11 cellular contexts compared by ENCODE assay signal in genomic region chr16:67546091-67546501, GRCh38. TPM values are rescaled to one million over a fixed set of nuclear protein-coding genes. Genes with fewer than 3 reads are reported as not detected.
DNase-seq lines count a peak whose midpoint lies in the region; ATAC-seq, FAIRE-seq and TF ChIP-seq lines count a peak whose summit lies in the region.
"Had no signal": no experiment of that assay in that cellular context is flagged by ENCODE, and none has a peak within 500 bp of the region (broad histone marks: within the 10 kb centered on the region; RNA-seq: fewer than 3 reads in every experiment).

No MANE protein-coding gene starts in this region.

- no peak overlapping the region for H3K27ac ChIP-seq in PC-3 (ENCODE audit: low read length)
- no peak overlapping the region for H3K27ac ChIP-seq in endothelial cell of umbilical vein (ENCODE audit: insufficient read depth, low read depth, low read length)
- peak overlapping the region; percentile 46 to 74 (median 62) for H3K27ac ChIP-seq in gastrocnemius medialis

- H3K79me2 ChIP-seq in PC-3 (ENCODE audit: low read length) (no peaks in the 10 kb centered on the region), endothelial cell of umbilical vein (ENCODE audit: control insufficient read depth, insufficient read depth, low read length) (peaks cover 4% of the 10 kb centered on the region)

- in situ Hi-C loops in gastrocnemius medialis (cut with MboI; ENCODE audit: low sequenced_read_pairs in 4 of 4): loop anchor here in 1 of 4 donors (10.0 kb wide), 1 partner anchor 99 kb away; the partner anchor contains the start of gene CARMIL2

- peaks cover 61% of the 10 kb centered on the region for H3K36me3 Mint-ChIP-seq in Caco-2 (ENCODE audit: insufficient read depth, unreplicated experiment)

- H2AFZ ChIP-seq in PC-3 (ENCODE audit: low read length) (no peak overlapping the region), endothelial cell of umbilical vein (ENCODE audit: low read depth, low read length) (no peak overlapping the region)

- dilution Hi-C loops in endothelial cell of umbilical vein (cut with MboI; ENCODE audit: extremely low pct_ligation_motif_present, low sequenced_read_pairs): no loop called here

- no peaks in the 10 kb centered on the region for H3K9me1 ChIP-seq in endothelial cell of umbilical vein (replicated peaks; ENCODE audit: control insufficient read depth, extremely low read depth, insufficient read depth, low read length)

- H3K9me3 ChIP-seq in Caco-2 (no peaks in the 10 kb centered on the region), PC-3 (ENCODE audit: low read length) (no peaks in the 10 kb centered on the region), endothelial cell of umbilical vein (replicated peaks; ENCODE audit: control insufficient read depth, insufficient read depth, low read length) (no peaks in the 10 kb centered on the region), gastrocnemius medialis (no peaks in the 10 kb centered on the region)

- H3K9me2 ChIP-seq in PC-3 (replicated peaks; ENCODE audit: low read length): no peaks in the 10 kb centered on the region

- BruUV-seq in Caco-2 (replicated peaks; lab: Mats Ljungman, UMichigan): TSS peak; percentile 62
- BruUV-seq in PC-3 (replicated peaks; lab: Mats Ljungman, UMichigan): TSS peak; percentile 47
- BruUV-seq in endothelial cell of umbilical vein (replicated peaks; lab: Mats Ljungman, UMichigan): TSS peak; percentile 27

- H3K4me3 Mint-ChIP-seq in Caco-2 (ENCODE audit: unreplicated experiment): no peak overlapping the region

- H4K20me1 ChIP-seq in PC-3 (ENCODE audit: low read length) (no peaks in the 10 kb centered on the region), endothelial cell of umbilical vein (replicated peaks; ENCODE audit: control insufficient read depth, extremely low read depth, insufficient read depth, low read length) (no peaks in the 10 kb centered on the region)

- H3K4me3 ChIP-seq in Caco-2 (ENCODE audit: low read depth, low read length) (no peak overlapping the region), PC-3 (ENCODE audit: low read length) (no peak overlapping the region), endothelial cell of umbilical vein (replicated peaks in 1 of 3; ENCODE audit: insufficient read depth in 1 of 3, low read depth in 1 of 3, low read length in 3 of 3) (no peak overlapping the region), gastrocnemius medialis (no peak overlapping the region)

- no peaks in the 10 kb centered on the region for H3K27me3 Mint-ChIP-seq in Caco-2 (ENCODE audit: insufficient read depth, unreplicated experiment)

- H3K4me1 Mint-ChIP-seq in Caco-2 (ENCODE audit: low read depth, unreplicated experiment): peaks cover 5% of the 10 kb centered on the region

- POLR2A ChIA-PET in Caco-2 (lab: Charles Lee): no interaction called here
- POLR2A ChIA-PET in PC-3 (lab: Charles Lee; ENCODE audit: unreplicated experiment): no interaction called here
- POLR2A ChIA-PET in endothelial cell of umbilical vein (lab: Charles Lee): no interaction called here

- H3K9me3 Mint-ChIP-seq in Caco-2 (ENCODE audit: unreplicated experiment): no peaks in the 10 kb centered on the region

- DNase-seq in Caco-2 (no peak), PC-3 (no peak), endothelial cell of umbilical vein (ENCODE audit: low read depth, low spot score) (no peak), gastrocnemius medialis (no peak)
- DNase-seq: NCI-H1105; NCI-H510A; stimulated activated CD4-positive, alpha-beta T cell treated with anti-CD3 and anti-CD28 coated beads, Interleukin-4, amount 100 ng/mL, for 24 hours had no signal

- H3K4me2 ChIP-seq in PC-3 (ENCODE audit: low read length): no peak overlapping the region
- H3K4me2 ChIP-seq in endothelial cell of umbilical vein (ENCODE audit: insufficient read depth, low read length): no peak overlapping the region

- H3K4me1 ChIP-seq in Caco-2 (no peaks in the 10 kb centered on the region), PC-3 (ENCODE audit: insufficient read depth, low read length) (peaks cover 9% of the 10 kb centered on the region; the same call in 1 of the 2 replicates), endothelial cell of umbilical vein (ENCODE audit: control insufficient read depth, extremely low read depth, insufficient read depth, low read length) (peaks cover 26% of the 10 kb centered on the region), gastrocnemius medialis (peaks cover 38 to 50% of the 10 kb centered on the region in 2 donors)

- H3K9ac ChIP-seq in PC-3 (ENCODE audit: low read length) (no peak overlapping the region), endothelial cell of umbilical vein (replicated peaks; ENCODE audit: extremely low read depth, insufficient read depth, low read length) (no peak overlapping the region)

- no peak for FAIRE-seq in endothelial cell of umbilical vein (lab: Jason Lieb, UNC)
- FAIRE-seq: astrocyte had no signal

- TF ChIP-seq POLR2A in endothelial cell of umbilical vein (IDR thresholded peaks at IDR 0.05; ENCODE audit: low read depth, low read length) (no peak), gastrocnemius medialis (IDR thresholded peaks at IDR 0.05) (no peak)

- ATAC-seq in PC-3: no peak
- no peak for ATAC-seq in gastrocnemius medialis
- no peak for ATAC-seq in GM18870 (IDR thresholded peaks at IDR 0.05; ENCODE audit: unreplicated experiment)
- no peak for ATAC-seq in HG03378 (IDR thresholded peaks at IDR 0.05; ENCODE audit: unreplicated experiment)
- no peak for ATAC-seq in HG03139 (IDR thresholded peaks at IDR 0.05; ENCODE audit: unreplicated experiment)

- peak overlapping the region; percentile 68 for H3K27ac Mint-ChIP-seq in Caco-2 (ENCODE audit: unreplicated experiment)

- H3K27me3 ChIP-seq in Caco-2 (replicated peaks; ENCODE audit: control insufficient read depth, insufficient read depth, low read length) (no peaks in the 10 kb centered on the region; the same call in 1 of the 2 replicates), PC-3 (ENCODE audit: low read length) (no peaks in the 10 kb centered on the region), endothelial cell of umbilical vein (ENCODE audit: control insufficient read depth in 2 of 2, insufficient read depth in 2 of 2, low read length in 2 of 2) (no peaks in the 10 kb centered on the region), gastrocnemius medialis (no peaks in the 10 kb centered on the region)

- no peaks in the 10 kb centered on the region for H3F3A ChIP-seq in PC-3 (ENCODE audit: low read length, unreplicated experiment)

- intact Hi-C loops in Caco-2 (cut with micrococcal nuclease; ENCODE audit: unreplicated experiment) (no loop called here), PC-3 (cut with micrococcal nuclease) (no loop called here), endothelial cell of umbilical vein (cut with micrococcal nuclease) (no loop called here), gastrocnemius medialis (cut with DNase I; ENCODE audit: low total_unique reads) (loop anchor here (2.0 kb wide), 1 partner anchor 99 kb away; the partner anchor contains the start of gene CARMIL2)

- CTCF ChIA-PET in Caco-2 (lab: Charles Lee): interaction anchor here (1.6 to 6.2 kb wide), 3 partner anchors 10 to 25 kb away, joined by 8 to 74 read pairs (median 68); partner anchors contain the start of gene CTCF
- CTCF ChIA-PET in PC-3 (lab: Charles Lee): no interaction called here
- CTCF ChIA-PET in endothelial cell of umbilical vein (lab: Charles Lee): interaction anchor here (0.9 to 14.4 kb wide), 9 partner anchors 10 to 122 kb away, joined by 3 to 246 read pairs (median 10); partner anchors contain the start of genes ATP6V0D1, C16orf86, CARMIL2 and CTCF

- TF ChIP-seq CTCF in Caco-2 (IDR thresholded peaks at IDR 0.05; ENCODE audit: insufficient read depth in 1 of 2, low read depth in 1 of 2, low read length in 1 of 2, severe bottlenecking in 1 of 2, unreplicated experiment in 1 of 2) (no peak), PC-3 (conservative IDR thresholded peaks at IDR 0.05; ENCODE audit: low read depth, low read length) (no peak), endothelial cell of umbilical vein (IDR thresholded peaks at IDR 0.05; ENCODE audit: extremely low read depth in 1 of 2, insufficient read depth in 1 of 2, low read depth in 1 of 2, low read length in 2 of 2) (no peak), gastrocnemius medialis (IDR thresholded peaks at IDR 0.05 in 4 of 5, conservative IDR thresholded peaks at IDR 0.05 in 1 of 5) (no peak)

- H3K36me3 ChIP-seq in Caco-2 (ENCODE audit: control insufficient read depth, insufficient read depth, low read length) (peaks cover 4% of the 10 kb centered on the region), PC-3 (ENCODE audit: low read depth, low read length) (peaks cover 7% of the 10 kb centered on the region), endothelial cell of umbilical vein (ENCODE audit: control insufficient read depth in 2 of 2, extremely low read depth in 1 of 2, insufficient read depth in 2 of 2, low read length in 2 of 2) (peaks cover 13 to 49% of the 10 kb centered on the region in 2 experiments), gastrocnemius medialis (peaks cover 0 to 48% of the 10 kb centered on the region in 2 donors)

TF ChIP-seq in endothelial cell of umbilical vein, 7 proteins besides CTCF, POLR2A, EP300 and RAD21 (continues in another document):
- no peak for TF ChIP-seq FOS (IDR thresholded peaks at IDR 0.05; ENCODE audit: borderline replicate concordance, insufficient read depth, low read length)
- no peak for TF ChIP-seq JUN (IDR thresholded peaks at IDR 0.05; ENCODE audit: borderline replicate concordance, insufficient read depth, insufficient read length, low read depth)

RNA-seq across cellular contexts. Expression of gene CTCF, which starts 16.2 kb away (rescaled TPM):
- total RNA-seq in Caco-2 (2022) (60.8 and 67.8 TPM in 2 replicates), PC-3 (2014; rRNA removed) (30.3 and 34.7 TPM in 2 replicates), endothelial cell of umbilical vein (40.0 and 40.7 TPM in 2 replicates), gastrocnemius medialis (10 to 100 TPM; 25.9 to 35.9 (median 30.3) TPM)
- 16.9 and 20.7 TPM in 2 replicates for polyA plus RNA-seq in endothelial cell of umbilical vein
- 27.9 and 31.1 TPM in 2 replicates for polyA plus RNA-seq in endothelial cell of umbilical vein (2011; cell fraction: cytosol; rRNA removed)
- polyA plus RNA-seq in endothelial cell of umbilical vein (2011; cell fraction: nucleus; rRNA removed): 29.5 and 35.6 TPM in 2 replicates
- 26.3 and 34.7 TPM in 2 replicates for polyA plus RNA-seq in endothelial cell of umbilical vein (2012)
- 35.9 and 42.7 TPM in 2 replicates for polyA minus RNA-seq in endothelial cell of umbilical vein
- 32.0 TPM for polyA minus RNA-seq in endothelial cell of umbilical vein (2011; cell fraction: cytosol; rRNA and poly(A)+ RNA removed)
- polyA minus RNA-seq in endothelial cell of umbilical vein (2011; cell fraction: nucleus; rRNA and poly(A)+ RNA removed): 21.0 and 28.5 TPM in 2 replicates

RNA-seq across cellular contexts. Expression of gene RIPOR1, which starts 17.5 kb away (rescaled TPM):
- total RNA-seq in Caco-2 (2022): 87.9 and 90.4 TPM in 2 replicates
- 14.8 and 30.8 TPM in 2 replicates for total RNA-seq in PC-3 (2014; rRNA removed)
- total RNA-seq in endothelial cell of umbilical vein: 137 and 144 TPM in 2 replicates
- polyA plus RNA-seq in endothelial cell of umbilical vein: 41.6 and 45.3 TPM in 2 replicates
- polyA plus RNA-seq in endothelial cell of umbilical vein (2011; cell fraction: cytosol; rRNA removed): 29.3 and 37.8 TPM in 2 replicates
- 161 and 168 TPM in 2 replicates for polyA plus RNA-seq in endothelial cell of umbilical vein (2011; cell fraction: nucleus; rRNA removed)
- 90.7 and 108 TPM in 2 replicates for polyA plus RNA-seq in endothelial cell of umbilical vein (2012)
- polyA minus RNA-seq in endothelial cell of umbilical vein: 46.1 and 61.3 TPM in 2 replicates
- 23.0 TPM for polyA minus RNA-seq in endothelial cell of umbilical vein (2011; cell fraction: cytosol; rRNA and poly(A)+ RNA removed)
- 49.3 and 63.4 TPM in 2 replicates for polyA minus RNA-seq in endothelial cell of umbilical vein (2011; cell fraction: nucleus; rRNA and poly(A)+ RNA removed)
- total RNA-seq in gastrocnemius medialis: 10 to 100 TPM; 10.6 to 65.4 (median 25.1) TPM

Comparison
In these comparisons a context has a peak if more than half of its experiments do, and no peak if none do; other contexts are left out.
1. H3K27ac ChIP-seq: peak in gastrocnemius medialis (4 of 4); none in PC-3 (single experiment) and endothelial cell of umbilical vein (single experiment).